In genomic region chr11:41461057-41461681, GRCh38 we compare ENCODE assay signal across 8 cellular contexts. TPM values are rescaled to one million over a fixed set of nuclear protein-coding genes. Genes with fewer than 3 reads are reported as not detected.
A peak's percentile ranks its signal among the peaks of the same experiment; 100 is the strongest.
DNase-seq lines count a peak whose midpoint lies in the region; ATAC-seq and TF ChIP-seq lines count a peak whose summit lies in the region.

No MANE protein-coding gene starts in this region.

- in situ Hi-C loops in G401 (cut with HindIII; ENCODE audit: low sequenced_read_pairs), result no loop called here

- H3K27me3 Mint-ChIP-seq in brain, result peaks cover 3% of the 10 kb centered on the region
- H3K27me3 Mint-ChIP-seq in neural crest cell (ENCODE audit: low read depth), result no peaks in the 10 kb centered on the region

- no peak for ATAC-seq in HG03442 (IDR thresholded peaks at IDR 0.05; ENCODE audit: unreplicated experiment)
- ATAC-seq in HG03457 (IDR thresholded peaks at IDR 0.05; ENCODE audit: unreplicated experiment), result no peak

- no peak overlapping the region for H3K27ac Mint-ChIP-seq in brain
- H3K27ac Mint-ChIP-seq in neural crest cell (ENCODE audit: unreplicated experiment), result no peak overlapping the region

- H3K4me1 Mint-ChIP-seq in brain (peaks cover 37% of the 10 kb centered on the region), neural crest cell (peaks cover 30% of the 10 kb centered on the region)

- H3K9me3 Mint-ChIP-seq in brain (peaks cover 0 to 4% (median 0%) of the 10 kb centered on the region in 5 experiments), neural crest cell (peaks cover 3% of the 10 kb centered on the region)

- no peak overlapping the region for H3K4me3 ChIP-seq in LNCaP clone FGC (ENCODE audit: low read depth, low read length)

- no peak overlapping the region for H3K4me3 Mint-ChIP-seq in brain
- no peak overlapping the region for H3K4me3 Mint-ChIP-seq in neural crest cell

- H3K36me3 Mint-ChIP-seq in brain (no peaks in the 10 kb centered on the region), neural crest cell (ENCODE audit: low read depth) (no peaks in the 10 kb centered on the region)

- TF ChIP-seq CTCF in LNCaP clone FGC (IDR thresholded peaks at IDR 0.05; ENCODE audit: control insufficient read depth, extremely low read depth, insufficient read depth) (peak; percentile 52), brain (conservative IDR thresholded peaks at IDR 0.05) (peak; percentile 82 to 92), neural crest cell (conservative IDR thresholded peaks at IDR 0.05) (peak; percentile 90)

- peak; percentile 63 for DNase-seq in G401 (ENCODE audit: low spot score)
- no peak for DNase-seq in LNCaP clone FGC (ENCODE audit: low read depth)
- DNase-seq in neural crest cell (ENCODE audit: low read depth, low spot score), result no peak
- DNase-seq in inferior parietal cortex (ENCODE audit: extremely low spot score), result no peak
- no peak for DNase-seq in activated effector memory CD4-positive, alpha-beta T cell treated with anti-CD3 and anti-CD28 coated beads, Interleukin-2, amount 50 U/mL, for 16 hours

RNA-seq across cellular contexts. Expression of gene LRRC4C, which starts 1.7 kb away (rescaled TPM):
- total RNA-seq in G401 (2014; rRNA removed; shearing (Covaris generic)), result not detected in 2 replicates
- 3.5 TPM for polyA plus RNA-seq in brain (ENCODE audit: insufficient read depth, low read depth, low replicate concordance)
- 5.2 and 5.5 TPM in 2 replicates for total RNA-seq in neural crest cell
